In genomic region chr15:79092382-79092781, GRCh38 we compare ENCODE assay signal across 2 cellular contexts.
TF ChIP-seq lines count a peak whose summit lies in the region.

No MANE protein-coding gene starts in this region.

TF ChIP-seq in HCT116, 20 proteins besides CTCF, POLR2A, EP300 and RAD21 (continued from another document):
- TF ChIP-seq YY1 (IDR thresholded peaks at IDR 0.05; ENCODE audit: extremely low read depth, insufficient replicate concordance, low read depth, low read length) = no peak
- no peak for TF ChIP-seq SRF (IDR thresholded peaks at IDR 0.05; ENCODE audit: low read depth)
- no peak for TF ChIP-seq ELF1 (IDR thresholded peaks at IDR 0.05; ENCODE audit: borderline replicate concordance, low read depth)
- TF ChIP-seq EZH2 (IDR thresholded peaks at IDR 0.05) = no peak
- no peak for TF ChIP-seq CEBPB (IDR thresholded peaks at IDR 0.05; ENCODE audit: low read depth)
- TF ChIP-seq POLR2AphosphoS5 (IDR thresholded peaks at IDR 0.05; ENCODE audit: low read depth, low read length) = no peak
- no peak for TF ChIP-seq ZBTB33 (IDR thresholded peaks at IDR 0.05; ENCODE audit: extremely low read depth, insufficient replicate concordance, low read length)
- TF ChIP-seq, protein P1, sequence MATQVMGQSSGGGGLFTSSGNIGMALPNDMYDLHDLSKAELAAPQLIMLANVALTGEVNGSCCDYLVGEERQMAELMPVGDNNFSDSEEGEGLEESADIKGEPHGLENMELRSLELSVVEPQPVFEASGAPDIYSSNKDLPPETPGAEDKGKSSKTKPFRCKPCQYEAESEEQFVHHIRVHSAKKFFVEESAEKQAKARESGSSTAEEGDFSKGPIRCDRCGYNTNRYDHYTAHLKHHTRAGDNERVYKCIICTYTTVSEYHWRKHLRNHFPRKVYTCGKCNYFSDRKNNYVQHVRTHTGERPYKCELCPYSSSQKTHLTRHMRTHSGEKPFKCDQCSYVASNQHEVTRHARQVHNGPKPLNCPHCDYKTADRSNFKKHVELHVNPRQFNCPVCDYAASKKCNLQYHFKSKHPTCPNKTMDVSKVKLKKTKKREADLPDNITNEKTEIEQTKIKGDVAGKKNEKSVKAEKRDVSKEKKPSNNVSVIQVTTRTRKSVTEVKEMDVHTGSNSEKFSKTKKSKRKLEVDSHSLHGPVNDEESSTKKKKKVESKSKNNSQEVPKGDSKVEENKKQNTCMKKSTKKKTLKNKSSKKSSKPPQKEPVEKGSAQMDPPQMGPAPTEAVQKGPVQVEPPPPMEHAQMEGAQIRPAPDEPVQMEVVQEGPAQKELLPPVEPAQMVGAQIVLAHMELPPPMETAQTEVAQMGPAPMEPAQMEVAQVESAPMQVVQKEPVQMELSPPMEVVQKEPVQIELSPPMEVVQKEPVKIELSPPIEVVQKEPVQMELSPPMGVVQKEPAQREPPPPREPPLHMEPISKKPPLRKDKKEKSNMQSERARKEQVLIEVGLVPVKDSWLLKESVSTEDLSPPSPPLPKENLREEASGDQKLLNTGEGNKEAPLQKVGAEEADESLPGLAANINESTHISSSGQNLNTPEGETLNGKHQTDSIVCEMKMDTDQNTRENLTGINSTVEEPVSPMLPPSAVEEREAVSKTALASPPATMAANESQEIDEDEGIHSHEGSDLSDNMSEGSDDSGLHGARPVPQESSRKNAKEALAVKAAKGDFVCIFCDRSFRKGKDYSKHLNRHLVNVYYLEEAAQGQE (IDR thresholded peaks at IDR 0.05; ENCODE audit: low read depth) = no peak
- TF ChIP-seq, protein P2, sequence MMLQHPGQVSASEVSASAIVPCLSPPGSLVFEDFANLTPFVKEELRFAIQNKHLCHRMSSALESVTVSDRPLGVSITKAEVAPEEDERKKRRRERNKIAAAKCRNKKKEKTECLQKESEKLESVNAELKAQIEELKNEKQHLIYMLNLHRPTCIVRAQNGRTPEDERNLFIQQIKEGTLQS (IDR thresholded peaks at IDR 0.05) = no peak
- no peak for TF ChIP-seq EGR1 (IDR thresholded peaks at IDR 0.05; ENCODE audit: low read depth)
- TF ChIP-seq TCF7L2 (IDR thresholded peaks at IDR 0.05; ENCODE audit: borderline replicate concordance, extremely low read depth, insufficient read depth, insufficient read length) = no peak
- TF ChIP-seq FOSL1 (IDR thresholded peaks at IDR 0.05; ENCODE audit: low read depth) = no peak
- no peak for TF ChIP-seq SP1 (IDR thresholded peaks at IDR 0.05; ENCODE audit: low read depth)
TF ChIP-seq in HCT116: peak in this region for 0.

TF ChIP-seq in neural cell, 6 proteins besides CTCF, POLR2A, EP300 and RAD21 (continued from another document):
- TF ChIP-seq, protein P1 (IDR thresholded peaks at IDR 0.05; ENCODE audit: borderline replicate concordance) = no peak
- no peak for TF ChIP-seq SMC3 (conservative IDR thresholded peaks at IDR 0.05; ENCODE audit: poor library complexity)
- TF ChIP-seq MXI1 (conservative IDR thresholded peaks at IDR 0.05; ENCODE audit: poor library complexity, severe bottlenecking) = no peak
- no peak for TF ChIP-seq EZH2 (IDR thresholded peaks at IDR 0.05; ENCODE audit: borderline replicate concordance, insufficient read depth, low read length, poor library complexity, severe bottlenecking)
- no peak for TF ChIP-seq TAF1 (IDR thresholded peaks at IDR 0.05; ENCODE audit: low read depth)
TF ChIP-seq in neural cell: peak in this region for 0.
